Comparison of ENCODE assay signal across 21 cellular contexts in the genomic region with DNA sequence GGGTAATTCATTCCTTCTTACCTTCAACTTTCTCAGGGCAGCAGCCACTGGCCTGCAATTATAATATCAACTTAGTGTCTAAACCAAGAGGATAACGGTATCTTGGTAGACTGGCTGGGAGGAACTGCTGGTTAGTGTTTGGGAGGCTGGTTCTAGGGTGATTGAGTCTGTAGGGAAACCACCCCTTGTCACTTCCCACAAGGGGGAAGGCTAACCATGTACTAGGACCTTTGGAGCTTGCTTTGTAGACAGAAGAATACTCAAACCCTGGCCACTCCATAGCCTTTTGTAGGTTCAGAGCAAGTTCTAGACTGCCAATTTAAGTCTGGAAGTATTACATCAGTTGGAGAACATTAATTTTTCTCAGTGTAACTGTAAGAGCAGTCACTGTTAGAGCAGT.
"Had no signal": no experiment of that assay in that cellular context is flagged by ENCODE, and none has a peak within 500 bp of the region (broad histone marks: within the 10 kb centered on the region; RNA-seq: fewer than 3 reads in every experiment).

No MANE protein-coding gene starts in this region.

- ATAC-seq: effector memory CD8-positive, alpha-beta T cell; esophagus mucosa; lower lobe of right lung; naive thymus-derived CD4-positive, alpha-beta T cell had no signal

- DNase-seq: activated CD4-positive, alpha-beta T cell treated with anti-CD3 and anti-CD28 coated beads for 1 hour; activated CD4-positive, alpha-beta T cell treated with anti-CD3 and anti-CD28 coated beads, Interleukin-2, amount 50 U/mL, for 4 hours; activated naive CD4-positive, alpha-beta T cell treated with Interleukin-2 at 50 U/mL for 16 hours; activated naive CD8-positive, alpha-beta T cell treated with anti-CD3 and anti-CD28 coated beads for 36 hours; activated T-cell treated with anti-CD3 and anti-CD28 coated beads, Interleukin-2, amount 50 U/mL, for 48 hours; colonic mucosa; dorsolateral prefrontal cortex; effector memory CD8-positive, alpha-beta T cell; foreskin melanocyte; glutamatergic neuron; hypothalamus; lower lobe of right lung; naive thymus-derived CD4-positive, alpha-beta T cell; stimulated activated CD4-positive, alpha-beta T cell treated with anti-CD3 and anti-CD28 coated beads, Interleukin-4, amount 100 ng/mL, for 4 hours; stomach; T-helper 1 cell; transverse colon; uterus had no signal

- H3K27ac ChIP-seq: colonic mucosa, lower lobe of right lung, prostate gland, stomach, suprapubic skin, transverse colon, uterus had no signal

- H3K9me3 Mint-ChIP-seq: activated naive CD8-positive, alpha-beta T cell treated with anti-CD3 and anti-CD28 coated beads for 36 hours; effector memory CD8-positive, alpha-beta T cell; naive thymus-derived CD4-positive, alpha-beta T cell had no signal

- H3K27ac Mint-ChIP-seq: activated naive CD8-positive, alpha-beta T cell treated with anti-CD3 and anti-CD28 coated beads for 36 hours; naive thymus-derived CD4-positive, alpha-beta T cell had no signal

- H3K9me3 ChIP-seq: colonic mucosa, lower lobe of right lung, prostate gland, stomach, suprapubic skin, transverse colon had no signal

- H3K27me3 ChIP-seq: colonic mucosa, dorsolateral prefrontal cortex, stomach, suprapubic skin, transverse colon, uterus had no signal

- H3K27me3 Mint-ChIP-seq: activated naive CD8-positive, alpha-beta T cell treated with anti-CD3 and anti-CD28 coated beads for 36 hours; effector memory CD8-positive, alpha-beta T cell; naive thymus-derived CD4-positive, alpha-beta T cell had no signal

- H3K4me1 ChIP-seq: colonic mucosa, lower lobe of right lung, prostate gland, suprapubic skin, uterus had no signal

- H3K4me3 ChIP-seq: colonic mucosa, dorsolateral prefrontal cortex, lower lobe of right lung, prostate gland, stomach, suprapubic skin, transverse colon, uterus had no signal

- H3K4me3 Mint-ChIP-seq: activated naive CD8-positive, alpha-beta T cell treated with anti-CD3 and anti-CD28 coated beads for 36 hours; effector memory CD8-positive, alpha-beta T cell; naive thymus-derived CD4-positive, alpha-beta T cell had no signal

- H3K36me3 ChIP-seq: colonic mucosa had no signal
